Comparison of ENCODE assay signal across 14 cellular contexts in the genomic region with DNA sequence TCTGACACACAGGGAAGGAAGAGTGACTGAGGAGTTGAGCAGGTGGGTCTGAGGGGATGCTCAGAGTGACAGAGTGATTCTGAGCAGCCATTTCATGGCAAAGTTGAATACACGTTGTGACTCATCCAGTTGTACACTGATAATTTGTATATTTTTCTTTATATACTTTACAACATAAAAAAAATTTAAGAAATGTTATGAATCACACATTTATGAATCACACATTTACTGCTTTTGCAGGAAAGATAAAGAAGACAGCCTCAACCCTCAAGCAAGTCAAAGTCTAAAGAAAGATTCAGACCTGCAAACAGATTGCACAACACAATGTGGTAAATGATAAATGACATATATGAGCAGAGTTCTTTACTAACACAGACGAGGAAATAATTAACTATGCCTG. TPM values are rescaled to one million over a fixed set of nuclear protein-coding genes. Genes with fewer than 3 reads are reported as not detected.
DNase-seq lines count a peak whose midpoint lies in the region; ATAC-seq and TF ChIP-seq lines count a peak whose summit lies in the region.
"Had no signal": no experiment of that assay in that cellular context is flagged by ENCODE, and none has a peak within 500 bp of the region (broad histone marks: within the 10 kb centered on the region; RNA-seq: fewer than 3 reads in every experiment).

No MANE protein-coding gene starts in this region.

- POLR2A ChIA-PET in SK-N-SH (lab: Yijun Ruan, JAX): no interaction called here

- peaks cover 18% of the 10 kb centered on the region for H3K4me1 ChIP-seq in osteoblast (ENCODE audit: insufficient read depth, low read length)
- peaks cover 0 to 11% (median 3%) of the 10 kb centered on the region in 4 donors for H3K4me1 ChIP-seq in transverse colon
- no peaks in the 10 kb centered on the region for H3K4me1 ChIP-seq in SK-N-SH (ENCODE audit: control insufficient read depth in 1 of 2, insufficient read depth in 2 of 2, low read depth in 1 of 2, low read length in 1 of 2)
- H3K4me1 ChIP-seq: parathyroid adenoma, tibial artery had no signal

- H3K36me3 ChIP-seq in osteoblast (ENCODE audit: insufficient read depth, low read length): no peaks in the 10 kb centered on the region
- no peaks in the 10 kb centered on the region for H3K36me3 ChIP-seq in transverse colon
- no peaks in the 10 kb centered on the region for H3K36me3 ChIP-seq in SK-N-SH (replicated peaks in 1 of 2; ENCODE audit: control insufficient read depth in 1 of 2, insufficient read depth in 2 of 2, low read length in 1 of 2)
- H3K36me3 ChIP-seq: tibial artery had no signal

- in situ Hi-C loops in transverse colon (cut with MboI; ENCODE audit: low pct_ligation_motif_present in 1 of 4, low pct_unique_long_range_greater_than_20kb in 1 of 4, low sequenced_read_pairs in 3 of 4): no loop called here

- TF ChIP-seq CTCF in epithelial cell of esophagus (IDR thresholded peaks at IDR 0.05; ENCODE audit: insufficient read depth, low read depth, low read length, missing control alignments) (no peak), osteoblast (IDR thresholded peaks at IDR 0.05; ENCODE audit: extremely low read depth, low read depth, low read length) (no peak), transverse colon (IDR thresholded peaks at IDR 0.05) (no peak), SK-N-SH (IDR thresholded peaks at IDR 0.05) (no peak), osteocyte (IDR thresholded peaks at IDR 0.05) (no peak)

- H3K27me3 ChIP-seq in osteoblast (ENCODE audit: insufficient read depth, low read length) (no peaks in the 10 kb centered on the region), transverse colon (no peaks in the 10 kb centered on the region), SK-N-SH (ENCODE audit: insufficient read depth) (no peaks in the 10 kb centered on the region; the same call in 1 of the 2 replicates)

- H3K9me3 ChIP-seq in osteoblast (ENCODE audit: low read depth, low read length) (no peaks in the 10 kb centered on the region), transverse colon (no peaks in the 10 kb centered on the region), SK-N-SH (no peaks in the 10 kb centered on the region)
- H3K9me3 ChIP-seq: tibial artery had no signal

- no peak overlapping the region for H3K4me3 Mint-ChIP-seq in osteocyte (ENCODE audit: unreplicated experiment)
- H3K4me3 Mint-ChIP-seq: activated naive CD8-positive, alpha-beta T cell treated with anti-CD3 and anti-CD28 coated beads, Interleukin-2, amount 10 ng/mL, durations not matched to agents 7 days and 5 days; H9 had no signal

- H3F3A ChIP-seq in SK-N-SH (replicated peaks; ENCODE audit: insufficient read depth): no peaks in the 10 kb centered on the region

- peaks cover 3% of the 10 kb centered on the region for H3K4me1 Mint-ChIP-seq in osteocyte (ENCODE audit: unreplicated experiment)
- H3K4me1 Mint-ChIP-seq: activated naive CD8-positive, alpha-beta T cell treated with anti-CD3 and anti-CD28 coated beads, Interleukin-2, amount 10 ng/mL, durations not matched to agents 7 days and 5 days had no signal

- CTCF ChIA-PET in SK-N-SH (lab: Yijun Ruan, JAX): interaction anchor here (0.6 kb wide), 1 partner anchor 55 kb away, joined by 3 read pairs; no protein-coding TSS in a partner anchor

- H3K9me3 Mint-ChIP-seq in osteocyte (ENCODE audit: unreplicated experiment): no peaks in the 10 kb centered on the region
- H3K9me3 Mint-ChIP-seq: activated naive CD8-positive, alpha-beta T cell treated with anti-CD3 and anti-CD28 coated beads, Interleukin-2, amount 10 ng/mL, durations not matched to agents 7 days and 5 days; H9 had no signal

- H2AFZ ChIP-seq in osteoblast (ENCODE audit: low read length) (no peak overlapping the region), SK-N-SH (ENCODE audit: low read depth) (no peak overlapping the region)
- H2AFZ ChIP-seq: parathyroid adenoma had no signal

- TF ChIP-seq EP300 in transverse colon (IDR thresholded peaks at IDR 0.05; ENCODE audit: low read depth) (no peak), SK-N-SH (IDR thresholded peaks at IDR 0.05; ENCODE audit: borderline replicate concordance in 1 of 2, low read depth in 1 of 2, low read length in 1 of 2) (no peak)

- intact Hi-C loops in transverse colon (cut with DNase I; ENCODE audit: low total_unique reads): no loop called here

- H3K27me3 Mint-ChIP-seq in osteocyte (ENCODE audit: unreplicated experiment): peaks cover under 1% of the 10 kb centered on the region

- no peaks in the 10 kb centered on the region for H3K79me2 ChIP-seq in osteoblast (ENCODE audit: insufficient read depth, low read length)
- H3K79me2 ChIP-seq in SK-N-SH (ENCODE audit: insufficient read depth): no peaks in the 10 kb centered on the region
- H3K79me2 ChIP-seq: parathyroid adenoma had no signal

- TF ChIP-seq RAD21 in SK-N-SH (IDR thresholded peaks at IDR 0.05; ENCODE audit: low read length): no peak

- H3K9me2 ChIP-seq in SK-N-SH: no peaks in the 10 kb centered on the region

- no peak overlapping the region for H3K27ac Mint-ChIP-seq in osteocyte (ENCODE audit: unreplicated experiment)
- H3K27ac Mint-ChIP-seq: activated naive CD8-positive, alpha-beta T cell treated with anti-CD3 and anti-CD28 coated beads, Interleukin-2, amount 10 ng/mL, durations not matched to agents 7 days and 5 days; H9 had no signal

- no peaks in the 10 kb centered on the region for H3K36me3 Mint-ChIP-seq in osteocyte (ENCODE audit: unreplicated experiment)
- H3K36me3 Mint-ChIP-seq: activated naive CD8-positive, alpha-beta T cell treated with anti-CD3 and anti-CD28 coated beads, Interleukin-2, amount 10 ng/mL, durations not matched to agents 7 days and 5 days had no signal

- H3K4me2 ChIP-seq in osteoblast (ENCODE audit: insufficient read depth, low read length) (peak overlapping the region; percentile 10), SK-N-SH (no peak overlapping the region)

- H3K4me3 ChIP-seq in epithelial cell of esophagus (ENCODE audit: low read length): no peak overlapping the region
- H3K4me3 ChIP-seq in osteoblast (ENCODE audit: insufficient read depth, low read length): no peak overlapping the region
- no peak overlapping the region for H3K4me3 ChIP-seq in transverse colon
- no peak overlapping the region for H3K4me3 ChIP-seq in SK-N-SH (ENCODE audit: low read depth in 2 of 2, low read length in 1 of 2)
- H3K4me3 ChIP-seq: tibial artery had no signal

- H3K27ac ChIP-seq in osteoblast (ENCODE audit: low read depth, low read length) (no peak overlapping the region), transverse colon (peak overlapping the region in 2 of 4 donors; percentile 36 to 60), SK-N-SH (ENCODE audit: low read depth in 2 of 2, low read length in 1 of 2) (no peak overlapping the region)
- H3K27ac ChIP-seq: parathyroid adenoma, tibial artery had no signal

- ATAC-seq in GM18868 (IDR thresholded peaks at IDR 0.05; ENCODE audit: unreplicated experiment): no peak

- no peak for TF ChIP-seq POLR2A in transverse colon (IDR thresholded peaks at IDR 0.05)

- no peaks in the 10 kb centered on the region for H4K20me1 ChIP-seq in osteoblast (ENCODE audit: insufficient read depth, low read length)
- H4K20me1 ChIP-seq in SK-N-SH (ENCODE audit: insufficient read depth): no peaks in the 10 kb centered on the region

- 28 to 31% methylated on average over 2 of the region's 2 CpGs for WGBS in transverse colon (ENCODE audit: low coverage in 1 of 2), 2 donors
- 3% methylated on average over 2 of the region's 2 CpGs for WGBS in SK-N-SH (ENCODE audit: low lambda C conversion rate)

- no peak overlapping the region for H3K9ac ChIP-seq in SK-N-SH
- H3K9ac ChIP-seq: parathyroid adenoma had no signal

- peak; percentile 96 for DNase-seq in ELR (ENCODE audit: low read depth)
- DNase-seq in NCI-H226: peak; percentile 88
- DNase-seq in epithelial cell of esophagus (ENCODE audit: low read depth): peak; percentile 89
- peak; percentile 38 for DNase-seq in osteoblast (ENCODE audit: insufficient read length, low spot score, missing footprints)
- no peak for DNase-seq in transverse colon
- DNase-seq in SK-N-SH: no peak
- no peak for DNase-seq in osteocyte (ENCODE audit: extremely low spot score, unreplicated experiment)
- DNase-seq: activated naive CD8-positive, alpha-beta T cell treated with anti-CD3 and anti-CD28 coated beads, Interleukin-2, amount 10 ng/mL, durations not matched to agents 7 days and 5 days; H9; MM.1S; NCI-H774; tibial artery had no signal

TF ChIP-seq in SK-N-SH, 30 proteins besides CTCF, POLR2A, EP300 and RAD21 (continues in another document):
- TF ChIP-seq YY1 (IDR thresholded peaks at IDR 0.05; ENCODE audit: low read depth): no peak
- TF ChIP-seq, protein P1, sequence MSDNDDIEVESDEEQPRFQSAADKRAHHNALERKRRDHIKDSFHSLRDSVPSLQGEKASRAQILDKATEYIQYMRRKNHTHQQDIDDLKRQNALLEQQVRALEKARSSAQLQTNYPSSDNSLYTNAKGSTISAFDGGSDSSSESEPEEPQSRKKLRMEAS (IDR thresholded peaks at IDR 0.05; ENCODE audit: low read depth): no peak
- TF ChIP-seq EZH2phosphoT487 (IDR thresholded peaks at IDR 0.05; ENCODE audit: borderline replicate concordance, low read depth): no peak
- TF ChIP-seq, protein P2, sequence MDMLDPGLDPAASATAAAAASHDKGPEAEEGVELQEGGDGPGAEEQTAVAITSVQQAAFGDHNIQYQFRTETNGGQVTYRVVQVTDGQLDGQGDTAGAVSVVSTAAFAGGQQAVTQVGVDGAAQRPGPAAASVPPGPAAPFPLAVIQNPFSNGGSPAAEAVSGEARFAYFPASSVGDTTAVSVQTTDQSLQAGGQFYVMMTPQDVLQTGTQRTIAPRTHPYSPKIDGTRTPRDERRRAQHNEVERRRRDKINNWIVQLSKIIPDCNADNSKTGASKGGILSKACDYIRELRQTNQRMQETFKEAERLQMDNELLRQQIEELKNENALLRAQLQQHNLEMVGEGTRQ (IDR thresholded peaks at IDR 0.05; ENCODE audit: borderline replicate concordance, low read depth, low read length): no peak
- TF ChIP-seq CHD2 (IDR thresholded peaks at IDR 0.05; ENCODE audit: low read length, partially characterized antibody): no peak

RNA-seq across cellular contexts. Expression of a gene that starts 21.0 kb away (rescaled TPM):
- total RNA-seq in osteoblast (55.4 and 63.1 TPM in 2 replicates), transverse colon (100 to 1,000 TPM in 1 of 4 donors, 10 to 100 TPM in 2, 1 to 10 TPM in 1; 7.8 to 126 (median 54.6) TPM), osteocyte (36.9 and 41.9 TPM in 2 replicates)
- 8.5 and 8.6 TPM in 2 replicates for polyA plus RNA-seq in SK-N-SH (2012; rRNA removed)
- 10.0 and 13.8 TPM in 2 replicates for polyA plus RNA-seq in SK-N-SH (2012; cell fraction: cytosol; rRNA removed)
- 5.0 and 6.8 TPM in 2 replicates for polyA plus RNA-seq in SK-N-SH (2012; cell fraction: nucleus; rRNA removed)

Comparison
In these comparisons a context has a peak if more than half of its experiments do, and no peak if none do; other contexts are left out.
1. DNase-seq: peak in ELR (single experiment), NCI-H226 (single experiment), epithelial cell of esophagus (single experiment) and osteoblast (single experiment); none in transverse colon (single experiment), SK-N-SH (single experiment) and osteocyte (single experiment).